Comparison of ENCODE assay signal across 8 cellular contexts in the genomic region with DNA sequence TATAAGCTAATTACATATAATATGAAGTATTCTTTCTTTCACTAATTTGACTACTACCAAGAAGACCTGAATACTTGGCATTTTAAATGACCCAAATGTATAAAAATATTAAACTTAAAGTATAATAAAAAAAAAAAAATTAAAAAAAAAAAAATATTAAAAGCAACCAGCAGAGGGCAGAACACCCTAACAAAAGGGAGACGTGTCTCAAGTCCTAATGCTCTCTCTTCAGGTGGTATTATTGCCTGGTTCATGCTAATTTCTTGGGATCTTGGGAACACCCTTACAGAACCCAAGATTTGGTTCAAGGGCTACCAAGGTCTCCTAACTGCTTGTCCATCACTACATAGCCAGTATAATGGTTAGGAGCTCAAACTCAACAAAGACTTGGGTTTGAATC.
DNase-seq lines count a peak whose midpoint lies in the region; ATAC-seq, FAIRE-seq and TF ChIP-seq lines count a peak whose summit lies in the region.

No MANE protein-coding gene starts in this region.

- no peaks in the 10 kb centered on the region for H3K4me1 ChIP-seq in small intestine (ENCODE audit: control insufficient read depth in 2 of 2, insufficient read depth in 1 of 2, low read depth in 1 of 2, low read length in 1 of 2)

- no peaks in the 10 kb centered on the region for H3K9me3 ChIP-seq in small intestine (ENCODE audit: control insufficient read depth, low read depth)

- no peaks in the 10 kb centered on the region for H3K36me3 ChIP-seq in small intestine (ENCODE audit: control insufficient read depth in 2 of 2, insufficient read depth in 2 of 2, low read length in 2 of 2)

- TF ChIP-seq CTCF in endothelial cell (IDR thresholded peaks at IDR 0.05; ENCODE audit: unreplicated experiment): peak; percentile 76

- no peak overlapping the region for H3K27ac Mint-ChIP-seq in endothelial cell (ENCODE audit: unreplicated experiment)

- no peak overlapping the region for H3K4me3 Mint-ChIP-seq in endothelial cell (ENCODE audit: unreplicated experiment)

- DNase-seq in NOMO-1 treated with DMSO at 0.1 percent for 48 hours (lab: John Stamatoyannopoulos, UW; ENCODE audit: unreplicated experiment): peak; percentile 3
- DNase-seq in NOMO-1 treated with dmso at 0.1 percent for 144 hours (lab: John Stamatoyannopoulos, UW; ENCODE audit: unreplicated experiment): no peak
- peak; percentile 52 for DNase-seq in NCI-H146 (lab: John Stamatoyannopoulos, UW)
- no peak for DNase-seq in endothelial cell (ENCODE audit: low spot score)
- peak; percentile 6 for DNase-seq in small intestine
- DNase-seq in DMS79 (lab: John Stamatoyannopoulos, UW): no peak
- DNase-seq in effector CD8-positive, alpha-beta T cell (lab: John Stamatoyannopoulos, UW): no peak

- no peaks in the 10 kb centered on the region for H3K27me3 Mint-ChIP-seq in endothelial cell (ENCODE audit: unreplicated experiment)

- WGBS in small intestine, 3 donors: 0% methylated on average over 1 of the region's 1 CpG

- no peaks in the 10 kb centered on the region for H3K36me3 Mint-ChIP-seq in endothelial cell (ENCODE audit: low read depth, unreplicated experiment)

- no peak for ATAC-seq in HG02798 (IDR thresholded peaks at IDR 0.05; ENCODE audit: poor library complexity, unreplicated experiment)

- no peaks in the 10 kb centered on the region for H3K27me3 ChIP-seq in small intestine (ENCODE audit: control insufficient read depth in 2 of 2, insufficient read depth in 2 of 2, low read length in 2 of 2)

- H3K27ac ChIP-seq in small intestine (ENCODE audit: low read depth in 1 of 2, low read length in 1 of 2): no peak overlapping the region

- FAIRE-seq in small intestine (lab: Jason Lieb, UNC): peak; percentile 19

- H3K4me1 Mint-ChIP-seq in endothelial cell (ENCODE audit: unreplicated experiment): no peaks in the 10 kb centered on the region

- H3K4me3 ChIP-seq in small intestine (ENCODE audit: low read depth in 1 of 2, low read length in 2 of 2): no peak overlapping the region

- no peaks in the 10 kb centered on the region for H3K9me3 Mint-ChIP-seq in endothelial cell (ENCODE audit: unreplicated experiment)

Comparison
In these comparisons a context has a peak if more than half of its experiments do, and no peak if none do; other contexts are left out.
1. DNase-seq: peak in NOMO-1 treated with DMSO at 0.1 percent for 48 hours (single experiment), NCI-H146 (single experiment) and small intestine (single experiment); none in NOMO-1 treated with dmso at 0.1 percent for 144 hours (single experiment), endothelial cell (single experiment), DMS79 (single experiment) and effector CD8-positive, alpha-beta T cell (single experiment).